1 cellular context compared by ENCODE assay signal in genomic region chr19:58547323-58548312, GRCh38.
TF ChIP-seq lines count a peak whose summit lies in the region.

No MANE protein-coding gene starts in this region.

TF ChIP-seq in IMR-90, 13 proteins besides CTCF, POLR2A, EP300 and RAD21 (continued from another document):
- TF ChIP-seq ELK1 (IDR thresholded peaks at IDR 0.05; ENCODE audit: borderline replicate concordance, low read depth, low read length) (no peak), MXI1 (IDR thresholded peaks at IDR 0.05; ENCODE audit: borderline replicate concordance, low read depth, low read length) (no peak), MAFK (IDR thresholded peaks at IDR 0.05; ENCODE audit: low read depth, low read length) (no peak)
